33 cellular contexts compared by ENCODE assay signal in the genomic region with DNA sequence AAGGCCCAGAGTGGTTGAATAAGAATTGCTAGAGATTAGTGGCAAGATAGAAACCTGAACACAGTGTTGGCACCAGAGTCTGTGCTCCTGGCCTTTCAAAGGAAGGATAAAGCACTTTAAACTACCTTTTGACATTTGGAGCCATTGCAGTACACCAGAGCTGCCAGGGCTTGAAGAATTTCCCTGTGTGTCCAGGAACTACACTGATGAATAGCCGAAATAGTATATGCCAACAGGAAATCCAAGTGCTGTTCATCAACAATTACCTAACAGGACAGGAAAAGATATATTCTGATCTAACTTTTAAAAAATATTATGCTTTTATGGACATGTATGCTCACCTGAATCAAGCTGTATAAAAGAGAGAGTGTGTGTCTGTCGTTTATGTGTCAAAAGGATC. TPM values are rescaled to one million over a fixed set of nuclear protein-coding genes. Genes with fewer than 3 reads are reported as not detected.
DNase-seq lines count a peak whose midpoint lies in the region; ATAC-seq and TF ChIP-seq lines count a peak whose summit lies in the region.
"Had no signal": no experiment of that assay in that cellular context is flagged by ENCODE, and none has a peak within 500 bp of the region (broad histone marks: within the 10 kb centered on the region; RNA-seq: fewer than 3 reads in every experiment).

No MANE protein-coding gene starts in this region.

- 61 to 78% (median 69%) methylated on average over 2 of the region's 2 CpGs for WGBS in spleen, 5 donors

- no peaks in the 10 kb centered on the region for H3K9me3 ChIP-seq in spleen
- no peaks in the 10 kb centered on the region for H3K9me3 ChIP-seq in gastrocnemius medialis
- H3K9me3 ChIP-seq: A549; BE2C; BLaER1; BLaER1 treated with 17β-estradiol and CSF1 and Interleukin-3, amounts not matched to agents 10 nM and 100 nM; Caco-2 had no signal

- H3K4me3 ChIP-seq in spleen (no peak overlapping the region), gastrocnemius medialis (no peak overlapping the region)
- H3K4me3 ChIP-seq: A549; BLaER1; BLaER1 treated with 17β-estradiol and CSF1 and Interleukin-3, amounts not matched to agents 10 nM and 100 nM had no signal

- H3K36me3 ChIP-seq in spleen = peaks cover 0 to 80% (median 60%) of the 10 kb centered on the region in 6 donors
- peaks cover 7 to 78% of the 10 kb centered on the region in 2 donors for H3K36me3 ChIP-seq in gastrocnemius medialis
- H3K36me3 ChIP-seq: BLaER1 had no signal

- H3K4me1 ChIP-seq in spleen = peaks cover 12 to 38% (median 19%) of the 10 kb centered on the region in 6 donors
- peaks cover 12 to 16% of the 10 kb centered on the region in 2 donors for H3K4me1 ChIP-seq in gastrocnemius medialis
- H3K4me1 ChIP-seq: BE2C, BLaER1, Caco-2 had no signal

- TF ChIP-seq CTCF in spleen (IDR thresholded peaks at IDR 0.05 in 8 of 11, conservative IDR thresholded peaks at IDR 0.05 in 3 of 11) (no peak), gastrocnemius medialis (IDR thresholded peaks at IDR 0.05 in 4 of 5, conservative IDR thresholded peaks at IDR 0.05 in 1 of 5) (no peak)

- H3K27me3 ChIP-seq in spleen (replicated peaks in 1 of 7) (no peaks in the 10 kb centered on the region), gastrocnemius medialis (no peaks in the 10 kb centered on the region)
- H3K27me3 ChIP-seq: BE2C had no signal

- TF ChIP-seq POLR2A in spleen (IDR thresholded peaks at IDR 0.05) = no peak
- no peak for TF ChIP-seq POLR2A in gastrocnemius medialis (IDR thresholded peaks at IDR 0.05)

- in situ Hi-C loops in gastrocnemius medialis (cut with MboI; ENCODE audit: low sequenced_read_pairs in 4 of 4) = loop anchor here in 3 of 4 donors (25.0 kb wide), 4 partner anchors 114 to 411 kb away; no protein-coding TSS in a partner anchor

- peak; percentile 44 for DNase-seq in dermis blood vessel endothelial cell
- DNase-seq in dermis microvascular lymphatic vessel endothelial cell (ENCODE audit: low read depth in 2 of 2) = peak; percentile 52 to 54
- DNase-seq in lung microvascular endothelial cell (ENCODE audit: low read depth in 2 of 2) = peak; percentile 53 to 67
- DNase-seq in spleen = no peak
- DNase-seq in cerebellum (ENCODE audit: low spot score) = no peak
- no peak for DNase-seq in gastrocnemius medialis
- DNase-seq in dedifferentiated amniotic fluid mesenchymal stem cell (ENCODE audit: extremely low spot score) = no peak
- DNase-seq: 8988T; ACHN; AML-193; BE2C; C1 segment of cervical spinal cord; Caco-2; Calu3; CD4-positive, alpha-beta memory T cell; CD4-positive, alpha-beta T cell; CD4-positive, CD25-positive, alpha-beta regulatory T cell; CD8-positive, alpha-beta memory T cell; CD8-positive, alpha-beta T cell; COR-L47; DMS 273 treated with DMSO at 0.1 percent for 48 hours; DMS153; DMS53; DMS79; DMS79 treated with DMSO at 0.1 percent for 48 hours; DND-41; EL had no signal

- ATAC-seq in gastrocnemius medialis = no peak
- no peak for ATAC-seq in GM21717 (IDR thresholded peaks at IDR 0.05; ENCODE audit: unreplicated experiment)
- ATAC-seq: A549; CD8-positive, alpha-beta T cell had no signal

- H3K27ac ChIP-seq in spleen (peak overlapping the region in 7 of 8 donors; percentile 9 to 60 (median 40)), gastrocnemius medialis (no peak overlapping the region)
- H3K27ac ChIP-seq: 22Rv1; A549; BLaER1; BLaER1 treated with 17β-estradiol and CSF1 and Interleukin-3, amounts not matched to agents 10 nM and 100 nM; C4-2B had no signal

- intact Hi-C loops in spleen (cut with DNase I; ENCODE audit: low total_unique reads) = no loop called here
- intact Hi-C loops in gastrocnemius medialis (cut with DNase I; ENCODE audit: low total_unique reads) = no loop called here

RNA-seq across cellular contexts. Expression of a gene that starts 5.1 kb away (rescaled TPM):
- total RNA-seq in dermis blood vessel endothelial cell (12.5 and 13.8 TPM in 2 replicates), dermis microvascular lymphatic vessel endothelial cell (4.6 and 5.3 TPM in 2 replicates), lung microvascular endothelial cell (4.4 and 5.2 TPM in 2 replicates), spleen (10 to 100 TPM; 20.0 to 26.9 (median 22.0) TPM), cerebellum (27.3 TPM), gastrocnemius medialis (10 to 100 TPM in 3 of 4 donors, 1 to 10 TPM in 1; 7.0 to 17.9 (median 10.5) TPM)
- 10 to 100 TPM in 2 of 3 donors, 1 to 10 TPM in 1; 8.2 to 13.4 (median 10.4) TPM for polyA plus RNA-seq in spleen

Comparison
In these comparisons a context has a peak if more than half of its experiments do, and no peak if none do; other contexts are left out.
1. DNase-seq: peak in dermis blood vessel endothelial cell (single experiment), dermis microvascular lymphatic vessel endothelial cell (2 of 2) and lung microvascular endothelial cell (2 of 2); none in spleen (single experiment), cerebellum (single experiment), gastrocnemius medialis (0 of 2) and dedifferentiated amniotic fluid mesenchymal stem cell (single experiment).
2. H3K27ac ChIP-seq: peak in spleen (7 of 8); none in gastrocnemius medialis (0 of 4).